Comparison of ENCODE assay signal across 16 cellular contexts in the genomic region with DNA sequence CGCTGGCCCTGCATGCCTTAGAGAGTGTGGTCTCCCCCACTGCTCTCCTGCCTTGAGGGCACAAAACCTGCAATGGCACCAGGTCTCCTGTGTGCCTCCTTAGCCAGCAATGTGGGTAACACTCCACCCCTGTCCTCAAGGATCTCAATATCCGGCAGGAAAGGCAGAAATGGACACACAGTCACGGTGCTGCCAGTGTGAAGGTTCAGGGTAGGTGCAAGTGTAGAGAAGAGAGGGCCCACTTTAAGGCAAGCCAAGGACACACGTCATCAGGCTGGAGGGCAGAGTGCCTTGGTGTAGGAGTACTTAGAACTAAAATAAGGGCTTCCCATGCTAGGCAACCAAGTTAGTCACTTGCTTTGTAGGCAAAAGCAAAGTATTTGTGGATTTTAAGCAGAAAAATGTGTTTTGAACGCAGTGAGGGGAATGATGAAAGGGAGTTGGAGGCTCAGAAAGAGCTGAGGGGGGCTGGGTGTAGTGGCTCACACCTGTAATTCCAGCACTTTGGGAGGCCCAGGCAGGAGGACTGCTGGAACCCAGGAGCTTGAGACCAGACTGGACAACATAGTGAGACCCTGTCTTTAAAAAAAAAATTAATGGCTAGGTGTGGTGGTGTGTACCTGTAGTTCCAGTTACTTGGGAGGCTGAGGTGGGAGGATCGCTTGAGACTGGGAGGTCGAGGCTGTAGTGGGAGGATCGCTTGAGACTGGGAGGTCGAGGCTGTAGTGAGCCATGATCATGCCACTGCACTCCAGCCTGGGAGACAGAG.
DNase-seq lines count a peak whose midpoint lies in the region; ATAC-seq, FAIRE-seq and TF ChIP-seq lines count a peak whose summit lies in the region.
"Had no signal": no experiment of that assay in that cellular context is flagged by ENCODE, and none has a peak within 500 bp of the region (broad histone marks: within the 10 kb centered on the region; RNA-seq: fewer than 3 reads in every experiment).

No MANE protein-coding gene starts in this region.

- WGBS in K562 (ENCODE audit: insufficient coverage, low coverage, missing lambda C conversion rate): 84% methylated on average over 9 of the region's 9 CpGs
- WGBS in neuronal stem cell (ENCODE audit: extremely low coverage in 2 of 2, insufficient read length in 2 of 2, insufficient replicate concordance in 1 of 2), 2 donors: no CpG with 5 or more reads among the region's 9 CpGs

- no peaks in the 10 kb centered on the region for H3K79me1 ChIP-seq in neuronal stem cell (ENCODE audit: low read depth, low read length)

- H3K4me3 ChIP-seq in K562 (no peak overlapping the region), neuronal stem cell (ENCODE audit: low read length in 2 of 2) (no peak overlapping the region)
- H3K4me3 ChIP-seq: BLaER1 treated with 17β-estradiol and CSF1 and Interleukin-3, amounts not matched to agents 10 nM and 100 nM; GM12878 had no signal

- H3K4me1 Mint-ChIP-seq in stimulated activated naive CD8-positive, alpha-beta T cell treated with anti-CD3 and anti-CD28 coated beads, Interleukin-15, amount 100 ng/mL, for 72 hours: peaks cover 16% of the 10 kb centered on the region
- H3K4me1 Mint-ChIP-seq in type B pancreatic cell (ENCODE audit: unreplicated experiment): peaks cover 6% of the 10 kb centered on the region

- H3K18ac ChIP-seq in neuronal stem cell (ENCODE audit: low read length): peak overlapping the region; percentile 66

- H3K27me3 ChIP-seq in K562 (ENCODE audit: control insufficient read depth in 2 of 2, insufficient read depth in 2 of 2, low read length in 2 of 2) (no peaks in the 10 kb centered on the region), neuronal stem cell (ENCODE audit: control insufficient read depth in 3 of 3, insufficient read depth in 3 of 3, low read depth in 1 of 3, low read length in 3 of 3) (peaks cover 0 to 4% (median 0%) of the 10 kb centered on the region in 3 experiments)
- H3K27me3 ChIP-seq: BLaER1 treated with 17β-estradiol and CSF1 and Interleukin-3, amounts not matched to agents 10 nM and 100 nM had no signal

- peaks cover 51% of the 10 kb centered on the region for H3K27me3 Mint-ChIP-seq in stimulated activated naive CD8-positive, alpha-beta T cell treated with anti-CD3 and anti-CD28 coated beads, Interleukin-15, amount 100 ng/mL, for 72 hours
- H3K27me3 Mint-ChIP-seq in type B pancreatic cell: peaks cover 4% of the 10 kb centered on the region

- no peak overlapping the region for H4K91ac ChIP-seq in neuronal stem cell (ENCODE audit: low read depth, low read length, poor library complexity)

- H2BK15ac ChIP-seq in neuronal stem cell (ENCODE audit: low read length): no peak overlapping the region

- no peaks in the 10 kb centered on the region for H4K20me1 ChIP-seq in K562 (replicated peaks; ENCODE audit: control insufficient read depth, insufficient read depth, low read length)
- H4K20me1 ChIP-seq: BLaER1 treated with 17β-estradiol and CSF1 and Interleukin-3, amounts not matched to agents 10 nM and 100 nM had no signal

- no peak overlapping the region for H3K4me3 Mint-ChIP-seq in stimulated activated naive CD8-positive, alpha-beta T cell treated with anti-CD3 and anti-CD28 coated beads, Interleukin-15, amount 100 ng/mL, for 72 hours
- no peak overlapping the region for H3K4me3 Mint-ChIP-seq in type B pancreatic cell
- H3K4me3 Mint-ChIP-seq: CD4-positive, alpha-beta T cell had no signal

- DNase-seq in stimulated activated naive CD8-positive, alpha-beta T cell treated with anti-CD3 and anti-CD28 coated beads, Interleukin-15, Interleukin-2, amounts not matched to agents 100 U/mL and 50 U/mL, for 24 hours: no peak
- DNase-seq in stimulated activated naive CD8-positive, alpha-beta T cell treated with anti-CD3 and anti-CD28 coated beads, Interleukin-15, amount 100 ng/mL, for 72 hours: no peak
- no peak for DNase-seq in K562 (ENCODE audit: extremely low read depth in 1 of 4, low spot score in 3 of 4)
- DNase-seq in neuronal stem cell (ENCODE audit: low spot score): no peak
- no peak for DNase-seq in type B pancreatic cell (ENCODE audit: extremely low spot score, unreplicated experiment)
- DNase-seq in posterior vena cava (ENCODE audit: low spot score): no peak
- DNase-seq: ACHN; CD4-positive, alpha-beta T cell; DMS79; KBM-7 had no signal

- no peaks in the 10 kb centered on the region for H3K9me3 ChIP-seq in K562 (replicated peaks; ENCODE audit: control insufficient read depth, insufficient read depth, low read depth, low read length)
- H3K9me3 ChIP-seq in neuronal stem cell (replicated peaks in 1 of 2; ENCODE audit: control insufficient read depth in 2 of 2, insufficient read depth in 1 of 2, low read depth in 1 of 2, low read length in 2 of 2): peaks cover 0 to 5% of the 10 kb centered on the region in 2 donors
- H3K9me3 ChIP-seq: BLaER1 treated with 17β-estradiol and CSF1 and Interleukin-3, amounts not matched to agents 10 nM and 100 nM had no signal

- H3K79me2 ChIP-seq in K562 (ENCODE audit: control insufficient read depth, insufficient read depth, low read length): no peaks in the 10 kb centered on the region; the same call in 2 of the 3 replicates

- H2AFZ ChIP-seq in K562 (ENCODE audit: low read depth, low read length) (peak overlapping the region; percentile 92), neuronal stem cell (ENCODE audit: low read length) (no peak overlapping the region)

- no peaks in the 10 kb centered on the region for H3K36me3 Mint-ChIP-seq in type B pancreatic cell

- no peaks in the 10 kb centered on the region for H3K9me1 ChIP-seq in K562 (ENCODE audit: control insufficient read depth, insufficient read depth, low read length)

- no peak overlapping the region for H2BK5ac ChIP-seq in neuronal stem cell (ENCODE audit: low read length)

- TF ChIP-seq CTCF in K562 (IDR thresholded peaks at IDR 0.05 in 2 of 3, conservative IDR thresholded peaks at IDR 0.05 in 1 of 3; ENCODE audit: insufficient read depth in 2 of 3, low read depth in 1 of 3, low read length in 3 of 3) (no peak), type B pancreatic cell (conservative IDR thresholded peaks at IDR 0.05) (no peak)

- H3K36me3 ChIP-seq in K562 (ENCODE audit: control insufficient read depth, insufficient read depth, low read length): no peaks in the 10 kb centered on the region
- H3K36me3 ChIP-seq in neuronal stem cell (replicated peaks in 1 of 2; ENCODE audit: control insufficient read depth in 2 of 2, insufficient read depth in 2 of 2, low read length in 2 of 2): no peaks in the 10 kb centered on the region
- H3K36me3 ChIP-seq: BLaER1 treated with 17β-estradiol and CSF1 and Interleukin-3, amounts not matched to agents 10 nM and 100 nM had no signal

- in situ Hi-C loops in K562 (cut with MboI): no loop called here

- peaks cover 39 to 54% of the 10 kb centered on the region in 2 experiments for H3K4me1 ChIP-seq in K562 (replicated peaks in 1 of 2; ENCODE audit: control insufficient read depth in 2 of 2, insufficient read depth in 2 of 2, low read length in 2 of 2)
- peaks cover 0 to 2% of the 10 kb centered on the region in 2 donors for H3K4me1 ChIP-seq in neuronal stem cell (ENCODE audit: control insufficient read depth in 2 of 2, insufficient read depth in 1 of 2, low read depth in 1 of 2, low read length in 2 of 2)
- H3K4me1 ChIP-seq: BLaER1 treated with 17β-estradiol and CSF1 and Interleukin-3, amounts not matched to agents 10 nM and 100 nM had no signal

- TF ChIP-seq POLR2A in K562 (conservative IDR thresholded peaks at IDR 0.05): no peak

- TF ChIP-seq EP300 in K562 (IDR thresholded peaks at IDR 0.05; ENCODE audit: low read length): no peak

- peak overlapping the region; percentile 57 for H3K23ac ChIP-seq in neuronal stem cell (ENCODE audit: low read depth, low read length, poor library complexity)

- no peak overlapping the region for H4K8ac ChIP-seq in neuronal stem cell (ENCODE audit: low read depth, low read length)

- H3K9ac ChIP-seq in K562 (ENCODE audit: insufficient read depth in 1 of 2, low read depth in 2 of 2, low read length in 2 of 2) (peak overlapping the region; percentile 74 to 87), neuronal stem cell (ENCODE audit: low read depth, low read length, poor library complexity) (no peak overlapping the region)
- H3K9ac ChIP-seq: BLaER1 treated with 17β-estradiol and CSF1 and Interleukin-3, amounts not matched to agents 10 nM and 100 nM had no signal

- intact Hi-C loops in K562 (cut with micrococcal nuclease): no loop called here
- intact Hi-C loops in posterior vena cava (cut with DNase I): no loop called here

- H2BK120ac ChIP-seq in neuronal stem cell (ENCODE audit: low read depth, low read length): no peak overlapping the region

- POLR2A ChIA-PET in K562 (lab: Yijun Ruan, JAX): interaction anchor here (0.6 to 1.9 kb wide), 4 partner anchors 8 to 17 kb away, joined by 3 to 12 read pairs (median 4); no protein-coding TSS in a partner anchor

- peak overlapping the region; percentile 68; the same call in 1 of the 2 replicates for H3K4me2 ChIP-seq in K562 (ENCODE audit: insufficient read depth, low read length)
- no peak overlapping the region for H3K4me2 ChIP-seq in neuronal stem cell (ENCODE audit: insufficient read depth, low read length, poor library complexity, severe bottlenecking)
- H3K4me2 ChIP-seq: BLaER1 treated with 17β-estradiol and CSF1 and Interleukin-3, amounts not matched to agents 10 nM and 100 nM had no signal

- H3K27ac ChIP-seq in K562 (ENCODE audit: extremely low read depth, low read depth, low read length): peak overlapping the region; percentile 95
- no peak overlapping the region for H3K27ac ChIP-seq in neuronal stem cell (replicated peaks; ENCODE audit: low read length)
- H3K27ac ChIP-seq: BLaER1 treated with 17β-estradiol and CSF1 and Interleukin-3, amounts not matched to agents 10 nM and 100 nM had no signal

- H3K4ac ChIP-seq in neuronal stem cell (ENCODE audit: low read length): peak overlapping the region; percentile 28

- no peak overlapping the region for H2BK12ac ChIP-seq in neuronal stem cell (ENCODE audit: low read length)

- BruUV-seq in K562 (replicated peaks; lab: Mats Ljungman, UMichigan): no TSS peak

- no peak for TF ChIP-seq RAD21 in K562 (CRISPR knock-in tag; conservative IDR thresholded peaks at IDR 0.05 in 1 of 2, IDR thresholded peaks at IDR 0.05 in 1 of 2)

- H3K9me3 Mint-ChIP-seq in stimulated activated naive CD8-positive, alpha-beta T cell treated with anti-CD3 and anti-CD28 coated beads, Interleukin-15, amount 100 ng/mL, for 72 hours: no peaks in the 10 kb centered on the region
- no peaks in the 10 kb centered on the region for H3K9me3 Mint-ChIP-seq in type B pancreatic cell
- H3K9me3 Mint-ChIP-seq: CD4-positive, alpha-beta T cell had no signal

- H3K27ac Mint-ChIP-seq in stimulated activated naive CD8-positive, alpha-beta T cell treated with anti-CD3 and anti-CD28 coated beads, Interleukin-15, amount 100 ng/mL, for 72 hours: peak overlapping the region in 1 of 2 donors; percentile 7
- peak overlapping the region; percentile 21 for H3K27ac Mint-ChIP-seq in type B pancreatic cell
- H3K27ac Mint-ChIP-seq: CD4-positive, alpha-beta T cell had no signal

- H3K14ac ChIP-seq in neuronal stem cell (ENCODE audit: low read length): peak overlapping the region; percentile 63

- ATAC-seq in stimulated activated naive CD8-positive, alpha-beta T cell treated with anti-CD3 and anti-CD28 coated beads, Interleukin-15, Interleukin-2, amounts not matched to agents 100 U/mL and 50 U/mL, for 24 hours: peak; percentile 14
- ATAC-seq in stimulated activated naive CD8-positive, alpha-beta T cell treated with anti-CD3 and anti-CD28 coated beads, Interleukin-15, amount 100 ng/mL, for 72 hours: no peak
- ATAC-seq in K562: no peak
- no peak for ATAC-seq in GM18861 (IDR thresholded peaks at IDR 0.05; ENCODE audit: unreplicated experiment)
- no peak for ATAC-seq in HG03175 (IDR thresholded peaks at IDR 0.05; ENCODE audit: unreplicated experiment)
- ATAC-seq: GM12878, HCT116 had no signal

- H2AK5ac ChIP-seq in neuronal stem cell (ENCODE audit: low read depth, low read length): no peak overlapping the region

- FAIRE-seq in K562 (lab: Jason Lieb, UNC): no peak
- FAIRE-seq: GM12878, GM18507 had no signal

- CTCF ChIA-PET in K562 (lab: Yijun Ruan, JAX; ENCODE audit: low intra/inter-chr PET ratio): no interaction called here
